ENCODE assay signal across 8 cellular contexts in genomic region chr5:110086658-110087388, GRCh38.
A peak's percentile ranks its signal among the peaks of the same experiment; 100 is the strongest.
DNase-seq lines count a peak whose midpoint lies in the region; ATAC-seq and TF ChIP-seq lines count a peak whose summit lies in the region.

No MANE protein-coding gene starts in this region.

- H3K27ac ChIP-seq in HEK293 (ENCODE audit: extremely low read depth, low read depth, low read length): no peak overlapping the region

- no peaks in the 10 kb centered on the region for H3K36me3 Mint-ChIP-seq in activated CD4-positive, alpha-beta T cell treated with anti-CD3 and anti-CD28 coated beads, Interleukin-2, amount 10 ng/mL, durations not matched to agents 7 days and 5 days (ENCODE audit: low read depth)
- no peaks in the 10 kb centered on the region for H3K36me3 Mint-ChIP-seq in endothelial cell (ENCODE audit: low read depth, unreplicated experiment)

- no peaks in the 10 kb centered on the region for H3K9me3 Mint-ChIP-seq in activated CD4-positive, alpha-beta T cell treated with anti-CD3 and anti-CD28 coated beads, Interleukin-2, amount 10 ng/mL, durations not matched to agents 7 days and 5 days
- no peaks in the 10 kb centered on the region for H3K9me3 Mint-ChIP-seq in endothelial cell (ENCODE audit: unreplicated experiment)

- peak overlapping the region; percentile 55 for H3K27ac Mint-ChIP-seq in activated CD4-positive, alpha-beta T cell treated with anti-CD3 and anti-CD28 coated beads, Interleukin-2, amount 10 ng/mL, durations not matched to agents 7 days and 5 days
- H3K27ac Mint-ChIP-seq in endothelial cell (ENCODE audit: unreplicated experiment): no peak overlapping the region

- no peak overlapping the region for H3K4me3 Mint-ChIP-seq in activated CD4-positive, alpha-beta T cell treated with anti-CD3 and anti-CD28 coated beads, Interleukin-2, amount 10 ng/mL, durations not matched to agents 7 days and 5 days
- no peak overlapping the region for H3K4me3 Mint-ChIP-seq in endothelial cell (ENCODE audit: unreplicated experiment)

- ATAC-seq in GM21515 (IDR thresholded peaks at IDR 0.05; ENCODE audit: unreplicated experiment) (no peak), HG02588 (IDR thresholded peaks at IDR 0.05; ENCODE audit: unreplicated experiment) (no peak)

- H3K27me3 Mint-ChIP-seq in activated CD4-positive, alpha-beta T cell treated with anti-CD3 and anti-CD28 coated beads, Interleukin-2, amount 10 ng/mL, durations not matched to agents 7 days and 5 days: no peaks in the 10 kb centered on the region
- H3K27me3 Mint-ChIP-seq in endothelial cell (ENCODE audit: unreplicated experiment): no peaks in the 10 kb centered on the region

- H3K4me3 ChIP-seq in HEK293 (ENCODE audit: low read depth, low read length): no peak overlapping the region
- H3K4me3 ChIP-seq in foreskin fibroblast (ENCODE audit: low read depth in 1 of 2, low read length in 2 of 2): no peak overlapping the region

- H3K4me1 ChIP-seq in HEK293 (ENCODE audit: control insufficient read depth, insufficient read depth, low read length): no peaks in the 10 kb centered on the region; the same call in 1 of the 2 replicates

- CTCF ChIA-PET in HEK293 (lab: Yijun Ruan, JAX): interaction anchor here (0.8 to 1.3 kb wide), 2 partner anchors 10 to 1164 kb away, joined by 3 to 5 read pairs; no protein-coding TSS in a partner anchor
- CTCF ChIA-PET in activated CD4-positive, alpha-beta T cell treated with anti-CD3 and anti-CD28 coated beads, Interleukin-2, amount 10 ng/mL, durations not matched to agents 7 days and 5 days (lab: Charles Lee): no interaction called here

- H3K4me1 Mint-ChIP-seq in activated CD4-positive, alpha-beta T cell treated with anti-CD3 and anti-CD28 coated beads, Interleukin-2, amount 10 ng/mL, durations not matched to agents 7 days and 5 days: peaks cover 14% of the 10 kb centered on the region
- no peaks in the 10 kb centered on the region for H3K4me1 Mint-ChIP-seq in endothelial cell (ENCODE audit: unreplicated experiment)

- POLR2A ChIA-PET in HEK293 (lab: Yijun Ruan, JAX): no interaction called here
- POLR2A ChIA-PET in activated CD4-positive, alpha-beta T cell treated with anti-CD3 and anti-CD28 coated beads, Interleukin-2, amount 10 ng/mL, durations not matched to agents 7 days and 5 days (lab: Charles Lee): interaction anchor here (0.6 kb wide), 1 partner anchor 667 kb away, joined by 3 read pairs; no protein-coding TSS in a partner anchor

- peak; percentile 17 for DNase-seq in activated CD4-positive, alpha-beta T cell treated with anti-CD3 and anti-CD28 coated beads, Interleukin-2, amount 10 ng/mL, durations not matched to agents 7 days and 5 days
- DNase-seq in foreskin fibroblast (peak; percentile 80 to 96), endothelial cell (ENCODE audit: low spot score) (no peak), NCI-H1930 (lab: John Stamatoyannopoulos, UW) (no peak)
- DNase-seq in stimulated activated CD4-positive, alpha-beta T cell treated with anti-CD3 and anti-CD28 coated beads, Interleukin-2, amount 100 ng/mL, for 48 hours: peak; percentile 32

- TF ChIP-seq CTCF in HEK293 (tag by site-specific recombination; IDR thresholded peaks at IDR 0.05) (no peak), foreskin fibroblast (IDR thresholded peaks at IDR 0.05; ENCODE audit: low read depth, low read length) (no peak), endothelial cell (IDR thresholded peaks at IDR 0.05; ENCODE audit: unreplicated experiment) (no peak)

- H3K36me3 ChIP-seq in HEK293 (ENCODE audit: control insufficient read depth in 2 of 2, insufficient read depth in 1 of 2, low read length in 2 of 2): no peaks in the 10 kb centered on the region

- H3K9me3 ChIP-seq in HEK293 (ENCODE audit: control insufficient read depth, insufficient read depth, low read depth, low read length): no peaks in the 10 kb centered on the region

TF ChIP-seq in HEK293, 187 proteins besides CTCF, POLR2A, EP300 and RAD21 (continues in another document):
- TF ChIP-seq ZNF629 (tag by site-specific recombination; IDR thresholded peaks at IDR 0.05) (peak; percentile 78; the same call in 1 of the 2 replicates), ZFP3 (tag by site-specific recombination; IDR thresholded peaks at IDR 0.05; ENCODE audit: low read depth) (no peak), ZNF837 (tag by site-specific recombination; IDR thresholded peaks at IDR 0.05) (no peak), ZNF555 (tag by site-specific recombination; conservative IDR thresholded peaks at IDR 0.05) (no peak), ZNF664 (tag by site-specific recombination; IDR thresholded peaks at IDR 0.05) (no peak), ZNF350 (tag by site-specific recombination; IDR thresholded peaks at IDR 0.05) (no peak), ZFP41 (tag by site-specific recombination; IDR thresholded peaks at IDR 0.05; ENCODE audit: borderline replicate concordance) (no peak), ZNF747 (tag by site-specific recombination; IDR thresholded peaks at IDR 0.05) (no peak), ZNF704 (tag by site-specific recombination; IDR thresholded peaks at IDR 0.05) (no peak), ZBTB21 (tag by site-specific recombination; IDR thresholded peaks at IDR 0.05) (peak; percentile 92), SCRT2 (tag by site-specific recombination; IDR thresholded peaks at IDR 0.05) (0 out of 2 replicates have a peak, but pooled peaks have one; percentile 43), WT1 (tag by site-specific recombination; IDR thresholded peaks at IDR 0.05) (no peak), ZNF654 (tag by site-specific recombination; IDR thresholded peaks at IDR 0.05; ENCODE audit: low read depth) (no peak), ZNF521 (tag by site-specific recombination; IDR thresholded peaks at IDR 0.05) (no peak), GLIS1 (tag by site-specific recombination; IDR thresholded peaks at IDR 0.05) (no peak), ZNF561 (tag by site-specific recombination; IDR thresholded peaks at IDR 0.05; ENCODE audit: borderline replicate concordance) (no peak), ZNF776 (tag by site-specific recombination; IDR thresholded peaks at IDR 0.05; ENCODE audit: borderline replicate concordance) (no peak), ZFP69B (tag by site-specific recombination; IDR thresholded peaks at IDR 0.05) (no peak), ZNF132 (tag by site-specific recombination; IDR thresholded peaks at IDR 0.05; ENCODE audit: borderline replicate concordance) (no peak), ZNF10 (tag by site-specific recombination; IDR thresholded peaks at IDR 0.05) (no peak)
- TF ChIP-seq, protein P1, sequence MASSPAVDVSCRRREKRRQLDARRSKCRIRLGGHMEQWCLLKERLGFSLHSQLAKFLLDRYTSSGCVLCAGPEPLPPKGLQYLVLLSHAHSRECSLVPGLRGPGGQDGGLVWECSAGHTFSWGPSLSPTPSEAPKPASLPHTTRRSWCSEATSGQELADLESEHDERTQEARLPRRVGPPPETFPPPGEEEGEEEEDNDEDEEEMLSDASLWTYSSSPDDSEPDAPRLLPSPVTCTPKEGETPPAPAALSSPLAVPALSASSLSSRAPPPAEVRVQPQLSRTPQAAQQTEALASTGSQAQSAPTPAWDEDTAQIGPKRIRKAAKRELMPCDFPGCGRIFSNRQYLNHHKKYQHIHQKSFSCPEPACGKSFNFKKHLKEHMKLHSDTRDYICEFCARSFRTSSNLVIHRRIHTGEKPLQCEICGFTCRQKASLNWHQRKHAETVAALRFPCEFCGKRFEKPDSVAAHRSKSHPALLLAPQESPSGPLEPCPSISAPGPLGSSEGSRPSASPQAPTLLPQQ (tag by site-specific recombination; IDR thresholded peaks at IDR 0.05): no peak
- TF ChIP-seq, protein P2, sequence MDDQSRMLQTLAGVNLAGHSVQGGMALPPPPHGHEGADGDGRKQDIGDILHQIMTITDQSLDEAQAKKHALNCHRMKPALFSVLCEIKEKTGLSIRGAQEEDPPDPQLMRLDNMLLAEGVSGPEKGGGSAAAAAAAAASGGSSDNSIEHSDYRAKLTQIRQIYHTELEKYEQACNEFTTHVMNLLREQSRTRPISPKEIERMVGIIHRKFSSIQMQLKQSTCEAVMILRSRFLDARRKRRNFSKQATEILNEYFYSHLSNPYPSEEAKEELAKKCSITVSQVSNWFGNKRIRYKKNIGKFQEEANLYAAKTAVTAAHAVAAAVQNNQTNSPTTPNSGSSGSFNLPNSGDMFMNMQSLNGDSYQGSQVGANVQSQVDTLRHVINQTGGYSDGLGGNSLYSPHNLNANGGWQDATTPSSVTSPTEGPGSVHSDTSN (CRISPR knock-in tag; IDR thresholded peaks at IDR 0.05): no peak

Comparison
In these comparisons a context has a peak if more than half of its experiments do, and no peak if none do; other contexts are left out.
1. DNase-seq: peak in activated CD4-positive, alpha-beta T cell treated with anti-CD3 and anti-CD28 coated beads, Interleukin-2, amount 10 ng/mL, durations not matched to agents 7 days and 5 days (single experiment), foreskin fibroblast (2 of 2) and stimulated activated CD4-positive, alpha-beta T cell treated with anti-CD3 and anti-CD28 coated beads, Interleukin-2, amount 100 ng/mL, for 48 hours (2 of 2); none in endothelial cell (single experiment) and NCI-H1930 (0 of 2).